Comparison of ENCODE assay signal across 11 cellular contexts in genomic region chr12:2324375-2324774, GRCh38.
DNase-seq lines count a peak whose midpoint lies in the region; ATAC-seq, FAIRE-seq and TF ChIP-seq lines count a peak whose summit lies in the region.
"Had no signal": no experiment of that assay in that cellular context is flagged by ENCODE, and none has a peak within 500 bp of the region (broad histone marks: within the 10 kb centered on the region; RNA-seq: fewer than 3 reads in every experiment).

No MANE protein-coding gene starts in this region.

- H3K27ac ChIP-seq in heart right ventricle: peak overlapping the region in 9 of 10 donors; percentile 35 to 80 (median 66)
- peak overlapping the region; percentile 55 for H3K27ac ChIP-seq in stomach smooth muscle (ENCODE audit: low read length)

- no peak for TF ChIP-seq CTCF in heart right ventricle (IDR thresholded peaks at IDR 0.05)

- no peaks in the 10 kb centered on the region for H3K27me3 ChIP-seq in heart right ventricle
- no peaks in the 10 kb centered on the region for H3K27me3 ChIP-seq in stomach smooth muscle (ENCODE audit: control insufficient read depth in 1 of 2, insufficient read depth in 2 of 2, low read length in 2 of 2)

- 61 to 65% methylated on average over 10 of the region's 10 CpGs for WGBS in heart right ventricle, 2 donors

- H3K4me1 ChIP-seq in heart right ventricle (peaks cover 13 to 82% (median 63%) of the 10 kb centered on the region in 9 donors), stomach smooth muscle (ENCODE audit: control insufficient read depth, insufficient read depth, low read length) (peaks cover 44% of the 10 kb centered on the region)

- no peaks in the 10 kb centered on the region for H3K9me3 ChIP-seq in heart right ventricle
- no peaks in the 10 kb centered on the region for H3K9me3 ChIP-seq in stomach smooth muscle (ENCODE audit: control insufficient read depth in 2 of 2, low read length in 2 of 2)

- no peak overlapping the region for H3K9ac ChIP-seq in stomach smooth muscle (ENCODE audit: low read length in 2 of 2)

- no peak for TF ChIP-seq POLR2A in H54 (IDR thresholded peaks at IDR 0.05; ENCODE audit: low read depth, low read length)

- ATAC-seq in heart right ventricle: peak in 5 of 8 donors; percentile 12 to 33 (median 29)
- no peak for ATAC-seq in HG02981 (IDR thresholded peaks at IDR 0.05; ENCODE audit: unreplicated experiment)

- no peak for FAIRE-seq in H54 (lab: Jason Lieb, UNC)
- FAIRE-seq: kidney had no signal

- peak; percentile 95 for DNase-seq in NCI-H1436 (lab: John Stamatoyannopoulos, UW)
- peak; percentile 93 for DNase-seq in NCI-H69 (lab: John Stamatoyannopoulos, UW)
- no peak for DNase-seq in heart right ventricle
- no peak for DNase-seq in H4 (ENCODE audit: low spot score)
- DNase-seq in MV-4-11 (lab: John Stamatoyannopoulos, UW): no peak
- DNase-seq in H54 (ENCODE audit: insufficient read length, low spot score): no peak
- DNase-seq: activated CD8-positive, alpha-beta memory T cell treated with anti-CD3 and anti-CD28 coated beads, Interleukin-2, amount 50 U/mL, for 48 hours; kidney; OCI-M1 had no signal

- H3K4me3 ChIP-seq in heart right ventricle (no peak overlapping the region), stomach smooth muscle (ENCODE audit: low read length in 2 of 2) (peak overlapping the region in 1 of 2 donors; percentile 15)

- intact Hi-C loops in heart right ventricle (cut with DNase I): no loop called here

- H3K36me3 ChIP-seq in heart right ventricle (no peaks in the 10 kb centered on the region), stomach smooth muscle (ENCODE audit: control insufficient read depth in 2 of 2, insufficient read depth in 2 of 2, low read length in 2 of 2) (no peaks in the 10 kb centered on the region)

Comparison
In these comparisons a context has a peak if more than half of its experiments do, and no peak if none do; other contexts are left out.
1. DNase-seq: peak in NCI-H1436 (single experiment) and NCI-H69 (single experiment); none in heart right ventricle (0 of 2), H4 (single experiment), MV-4-11 (single experiment) and H54 (single experiment).